Comparison of ENCODE assay signal across 20 cellular contexts in genomic region chrX:51440365-51440764, GRCh38. TPM values are rescaled to one million over a fixed set of nuclear protein-coding genes. Genes with fewer than 3 reads are reported as not detected.
DNase-seq lines count a peak whose midpoint lies in the region; ATAC-seq and TF ChIP-seq lines count a peak whose summit lies in the region.
"Had no signal": no experiment of that assay in that cellular context is flagged by ENCODE, and none has a peak within 500 bp of the region (broad histone marks: within the 10 kb centered on the region; RNA-seq: fewer than 3 reads in every experiment).

No MANE protein-coding gene starts in this region.

- H3K18ac ChIP-seq in H9 (ENCODE audit: insufficient read length, low read depth, low read length) (no peak overlapping the region), mesendoderm (ENCODE audit: low read length) (no peak overlapping the region)

- H2BK12ac ChIP-seq in H9 (ENCODE audit: insufficient read length, low read depth, low read length), result no peak overlapping the region

- H2BK20ac ChIP-seq in H9 (ENCODE audit: low read depth, low read length, poor library complexity, severe bottlenecking), result no peak overlapping the region

- DNase-seq in H9, result no peak
- no peak for DNase-seq in WTC11 (ENCODE audit: low spot score)
- peak; percentile 69 for DNase-seq in endodermal cell
- peak; percentile 49 for DNase-seq in mesendoderm
- DNase-seq in hippocampal formation (lab: John Stamatoyannopoulos, UW), result no peak
- DNase-seq in NCI-H2081 (lab: John Stamatoyannopoulos, UW), result no peak
- DNase-seq: Calu3; CD8-positive, alpha-beta T cell; DMS79 treated with DMSO at 0.1 percent for 48 hours; HCEC 1CT; HFFc6; KBM-7 had no signal

- H3K4me1 Mint-ChIP-seq in H9, result peaks cover 12 to 21% of the 10 kb centered on the region in 2 experiments
- peaks cover 27% of the 10 kb centered on the region for H3K4me1 Mint-ChIP-seq in WTC11
- H3K4me1 Mint-ChIP-seq in endodermal cell, result peaks cover 37% of the 10 kb centered on the region
- H3K4me1 Mint-ChIP-seq: B cell, IgD-negative memory B cell had no signal

- H3K27me3 ChIP-seq in H9 (ENCODE audit: insufficient read depth, low read length), result no peaks in the 10 kb centered on the region
- H3K27me3 ChIP-seq in endodermal cell (ENCODE audit: control insufficient read depth, insufficient read depth, low read length, poor library complexity, severe bottlenecking), result no peaks in the 10 kb centered on the region
- no peaks in the 10 kb centered on the region for H3K27me3 ChIP-seq in mesendoderm (ENCODE audit: insufficient read depth, low read length, poor library complexity)

- H3K36me3 Mint-ChIP-seq in H9 (ENCODE audit: insufficient read depth in 1 of 3, low read depth in 3 of 3) (peaks cover 0 to 7% (median 2%) of the 10 kb centered on the region in 3 experiments; a peak in 3 of 7 replicates), WTC11 (no peaks in the 10 kb centered on the region), endodermal cell (ENCODE audit: low read depth) (no peaks in the 10 kb centered on the region)

- H2AK5ac ChIP-seq in H9 (ENCODE audit: insufficient read length, low read length) (no peak overlapping the region), mesendoderm (ENCODE audit: low read length) (no peak overlapping the region)

- H3K9me3 Mint-ChIP-seq in H9 (peaks cover 52 to 63% of the 10 kb centered on the region in 2 experiments), WTC11 (peaks cover 9% of the 10 kb centered on the region; the same call in 1 of the 2 replicates), endodermal cell (peaks cover 45% of the 10 kb centered on the region)
- H3K9me3 Mint-ChIP-seq: CD8-positive, alpha-beta T cell; HFFc6 had no signal

- H3K36me3 ChIP-seq in endodermal cell (ENCODE audit: control insufficient read depth, insufficient read depth, low read length) (no peaks in the 10 kb centered on the region), mesendoderm (ENCODE audit: control insufficient read depth, insufficient read depth, low read length) (no peaks in the 10 kb centered on the region)
- H3K36me3 ChIP-seq: BLaER1 treated with 17β-estradiol and CSF1 and Interleukin-3, amounts not matched to agents 10 nM and 100 nM had no signal

- H4K91ac ChIP-seq in H9 (ENCODE audit: insufficient read length, low read depth, low read length), result no peak overlapping the region

- ATAC-seq in WTC11 (peak; percentile 30; the same call in 1 of the 2 replicates), GM21717 (IDR thresholded peaks at IDR 0.05; ENCODE audit: unreplicated experiment) (no peak)
- ATAC-seq: CD8-positive, alpha-beta T cell; GM12878; HepG2 had no signal

- WGBS in H9 (ENCODE audit: extremely low coverage, insufficient read length, low lambda C conversion rate), result no CpG with 5 or more reads among the region's 1 CpG
- WGBS in endodermal cell (ENCODE audit: insufficient coverage in 1 of 2, insufficient read length in 1 of 2), 2 experiments, result 46% methylated on average over 1 of the region's 1 CpG; no CpG with 5 or more reads in 1 of the 2 experiments
- WGBS in mesendoderm (ENCODE audit: extremely low coverage, insufficient coverage, low lambda C conversion rate), result no CpG with 5 or more reads among the region's 1 CpG

- H3K27ac Mint-ChIP-seq in H9 (0 out of 7 replicates have a peak overlapping the region, but pooled peaks of 1 of the 3 experiments have one; percentile 27), WTC11 (no peak overlapping the region), endodermal cell (peak overlapping the region; percentile 75)
- H3K27ac Mint-ChIP-seq: B cell; CD8-positive, alpha-beta T cell; HFFc6; IgD-negative memory B cell had no signal

- no peak overlapping the region for H3K56ac ChIP-seq in H9 (ENCODE audit: insufficient read length, low read depth, low read length)
- H3K56ac ChIP-seq in mesendoderm (ENCODE audit: low read length), result peak overlapping the region; percentile 73

- H3K9me3 ChIP-seq in H9 (ENCODE audit: control insufficient read depth, low read depth, low read length) (peaks cover 12% of the 10 kb centered on the region), endodermal cell (ENCODE audit: control insufficient read depth, low read length) (peaks cover 8% of the 10 kb centered on the region)

- TF ChIP-seq CTCF in H9 (conservative IDR thresholded peaks at IDR 0.05) (no peak), WTC11 (IDR thresholded peaks at IDR 0.05) (no peak), endodermal cell (conservative IDR thresholded peaks at IDR 0.05) (no peak)

- H3K23ac ChIP-seq in H9 (ENCODE audit: insufficient read length, low read depth, low read length) (no peak overlapping the region), mesendoderm (ENCODE audit: low read length) (no peak overlapping the region)

- POLR2A ChIA-PET in WTC11 (lab: Charles Lee), result no interaction called here

- H3K27me3 Mint-ChIP-seq in H9 (ENCODE audit: low read depth) (no peaks in the 10 kb centered on the region), WTC11 (ENCODE audit: low read depth) (no peaks in the 10 kb centered on the region), endodermal cell (ENCODE audit: insufficient read depth) (no peaks in the 10 kb centered on the region)

- H3K4me2 ChIP-seq in H9 (ENCODE audit: insufficient read depth, insufficient read length, low read length) (peak overlapping the region; percentile 8), mesendoderm (ENCODE audit: low read length) (no peak overlapping the region)
- H3K4me2 ChIP-seq: BLaER1 treated with 17β-estradiol and CSF1 and Interleukin-3, amounts not matched to agents 10 nM and 100 nM had no signal

- H3K79me2 ChIP-seq in H9 (ENCODE audit: insufficient read depth, low read length) (no peaks in the 10 kb centered on the region), mesendoderm (ENCODE audit: control insufficient read depth, insufficient read depth, low read length) (no peaks in the 10 kb centered on the region)

- H4K5ac ChIP-seq in H9 (ENCODE audit: insufficient read length, low read depth, low read length) (no peak overlapping the region), mesendoderm (ENCODE audit: low read length) (no peak overlapping the region)

- H3K4ac ChIP-seq in H9 (ENCODE audit: low read depth, low read length) (no peak overlapping the region), mesendoderm (ENCODE audit: low read depth, low read length) (no peak overlapping the region)

- no peak overlapping the region for H3K14ac ChIP-seq in H9 (ENCODE audit: insufficient read depth, low read length)

- no peak overlapping the region for H2BK15ac ChIP-seq in H9 (ENCODE audit: low read depth, low read length)
- no peak overlapping the region for H2BK15ac ChIP-seq in mesendoderm (replicated peaks; ENCODE audit: low read depth)

- no peaks in the 10 kb centered on the region for H3K23me2 ChIP-seq in H9 (ENCODE audit: insufficient read length, low read depth, low read length, poor library complexity, severe bottlenecking)

- H4K20me1 ChIP-seq in H9 (ENCODE audit: control insufficient read depth, insufficient read depth, insufficient read length), result no peaks in the 10 kb centered on the region
- H4K20me1 ChIP-seq: BLaER1 treated with 17β-estradiol and CSF1 and Interleukin-3, amounts not matched to agents 10 nM and 100 nM had no signal

- H2BK5ac ChIP-seq in H9 (ENCODE audit: insufficient read length, low read length) (no peak overlapping the region), mesendoderm (ENCODE audit: low read length) (peak overlapping the region; percentile 88)

- H3K4me1 ChIP-seq in H9 (ENCODE audit: insufficient read depth, low read length) (no peaks in the 10 kb centered on the region), endodermal cell (ENCODE audit: control insufficient read depth, insufficient read depth, low read length) (no peaks in the 10 kb centered on the region), mesendoderm (ENCODE audit: control insufficient read depth, low read depth, low read length) (peaks cover 7% of the 10 kb centered on the region)
- H3K4me1 ChIP-seq: BLaER1 treated with 17β-estradiol and CSF1 and Interleukin-3, amounts not matched to agents 10 nM and 100 nM had no signal

- no peak overlapping the region for H3K27ac ChIP-seq in H9 (ENCODE audit: insufficient read length, low read depth, low read length)
- H3K27ac ChIP-seq in endodermal cell (ENCODE audit: low read depth, low read length), result no peak overlapping the region
- peak overlapping the region; percentile 72 for H3K27ac ChIP-seq in mesendoderm (ENCODE audit: low read depth, low read length)
- H3K27ac ChIP-seq: BLaER1 treated with 17β-estradiol and CSF1 and Interleukin-3, amounts not matched to agents 10 nM and 100 nM; HL-60 had no signal

- peak overlapping the region in 1 of 2 experiments; percentile 68; a peak in 2 of 5 replicates for H3K4me3 Mint-ChIP-seq in H9
- peak overlapping the region; percentile 55 for H3K4me3 Mint-ChIP-seq in WTC11
- peak overlapping the region; percentile 25 for H3K4me3 Mint-ChIP-seq in endodermal cell
- H3K4me3 Mint-ChIP-seq: B cell; CD8-positive, alpha-beta T cell; HFFc6; IgD-negative memory B cell had no signal

- H3K9ac ChIP-seq in H9 (ENCODE audit: extremely low read depth, insufficient read length, low read length) (no peak overlapping the region), endodermal cell (ENCODE audit: extremely low read depth, low read length, poor library complexity, severe bottlenecking) (no peak overlapping the region), mesendoderm (ENCODE audit: low read length) (no peak overlapping the region)
- H3K9ac ChIP-seq: BLaER1 treated with 17β-estradiol and CSF1 and Interleukin-3, amounts not matched to agents 10 nM and 100 nM had no signal

- H4K8ac ChIP-seq in H9 (replicated peaks; ENCODE audit: insufficient read length, low read depth, low read length), result no peak overlapping the region
- peak overlapping the region; percentile 39 for H4K8ac ChIP-seq in mesendoderm (ENCODE audit: low read depth, low read length)

- no peak overlapping the region for H3T11ph ChIP-seq in H9 (ENCODE audit: low read length)

- no peak overlapping the region for H2AFZ ChIP-seq in H9 (ENCODE audit: low read length)

- H3K4me3 ChIP-seq in endodermal cell (ENCODE audit: low read length) (peak overlapping the region; percentile 69), mesendoderm (ENCODE audit: low read length) (no peak overlapping the region)
- H3K4me3 ChIP-seq: BLaER1 treated with 17β-estradiol and CSF1 and Interleukin-3, amounts not matched to agents 10 nM and 100 nM; GM12878 had no signal

- H3K79me1 ChIP-seq in H9 (ENCODE audit: insufficient read depth, low read depth, low read length, poor library complexity, severe bottlenecking) (no peaks in the 10 kb centered on the region), mesendoderm (ENCODE audit: low read length) (no peaks in the 10 kb centered on the region)

- no peak overlapping the region for H2BK120ac ChIP-seq in H9 (ENCODE audit: low read depth, low read length, poor library complexity, severe bottlenecking)
- peak overlapping the region; percentile 85 for H2BK120ac ChIP-seq in mesendoderm (ENCODE audit: low read depth, low read length)

- CTCF ChIA-PET in WTC11 (lab: Charles Lee), result interaction anchor here (1.5 kb wide), 1 partner anchor 17 kb away, joined by 4 read pairs; no protein-coding TSS in a partner anchor

RNA-seq across cellular contexts. Expression of gene NUDT11, which starts 56.0 kb away (rescaled TPM):
- total RNA-seq in H9 (2021) (23.6 and 25.7 TPM in 2 replicates), WTC11 (2021) (24.3 to 27.8 TPM (median 25.1 TPM) in 3 replicates), endodermal cell (10 to 100 TPM; 13.9 to 14.5 TPM)
- polyA plus RNA-seq in endodermal cell (2013, experiment 1 of 2), result 45.3 TPM
- polyA plus RNA-seq in endodermal cell (2013, experiment 2 of 2), result 44.3 TPM
- polyA plus RNA-seq in mesendoderm (2013, experiment 1 of 2), result 26.3 TPM
- polyA plus RNA-seq in mesendoderm (2013, experiment 2 of 2), result 26.7 TPM
- total RNA-seq: A172, B cell, HepG2 had no signal
- polyA plus RNA-seq: GM12878, HepG2 had no signal

Comparison
In these comparisons a context has a peak if more than half of its experiments do, and no peak if none do; other contexts are left out.
1. DNase-seq: peak in endodermal cell (single experiment) and mesendoderm (single experiment); none in H9 (single experiment), WTC11 (single experiment), hippocampal formation (0 of 2) and NCI-H2081 (0 of 2).